8 cellular contexts compared by ENCODE assay signal in the genomic region with DNA sequence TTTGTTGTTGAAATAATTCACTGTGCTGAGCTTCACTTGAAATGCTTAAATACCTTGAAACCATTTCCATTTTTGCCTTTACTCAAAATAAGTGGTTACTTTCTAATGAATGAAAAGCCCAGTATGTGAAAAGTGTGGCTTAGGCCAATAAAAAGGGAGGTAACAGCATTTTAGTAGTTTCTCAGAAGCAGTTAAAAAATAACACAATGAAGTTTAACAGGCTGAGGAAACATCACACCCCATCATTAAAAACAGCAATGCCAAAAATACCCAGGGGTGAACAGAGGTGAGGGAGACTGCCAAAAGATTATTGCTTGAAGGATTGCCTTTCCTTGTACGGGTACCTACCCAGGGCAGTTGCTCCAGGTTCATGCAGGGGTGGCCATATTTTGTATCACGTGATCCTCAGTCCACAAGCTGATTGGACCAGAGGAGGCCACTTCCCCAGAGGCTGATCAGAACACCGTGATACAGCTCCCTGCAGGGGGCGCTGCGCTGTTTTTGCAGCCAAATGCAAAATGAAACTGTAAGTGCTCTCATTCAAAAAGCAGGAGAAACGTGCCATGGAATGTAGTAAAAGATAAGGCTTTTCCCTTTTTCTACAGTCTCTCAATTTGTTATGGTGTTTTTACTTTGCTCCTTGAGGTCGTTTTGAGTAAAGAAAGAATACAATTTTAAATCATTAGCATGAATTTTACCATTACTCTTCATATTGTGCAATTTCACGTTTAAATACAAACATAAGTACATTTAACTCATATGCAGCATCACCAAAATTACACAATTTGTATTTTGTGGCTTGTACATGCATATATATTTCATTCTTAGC.
DNase-seq lines count a peak whose midpoint lies in the region; ATAC-seq, FAIRE-seq and TF ChIP-seq lines count a peak whose summit lies in the region.

No MANE protein-coding gene starts in this region.

- H3K27ac ChIP-seq in DND-41 (ENCODE audit: low read length), result no peak overlapping the region
- H3K27ac ChIP-seq in Karpas-422 (ENCODE audit: low read length), result no peak overlapping the region
- H3K27ac ChIP-seq in kidney (ENCODE audit: low read depth in 2 of 2, low read length in 2 of 2), result peak overlapping the region; percentile 41 to 48

- H3K4me1 ChIP-seq in DND-41 (ENCODE audit: insufficient read depth, low read length) (no peaks in the 10 kb centered on the region), Karpas-422 (ENCODE audit: low read length) (peaks cover 3% of the 10 kb centered on the region), kidney (ENCODE audit: control insufficient read depth in 1 of 2, insufficient read depth in 1 of 2, low read depth in 1 of 2, low read length in 2 of 2) (peaks cover 7 to 10% of the 10 kb centered on the region in 2 donors)

- H3K9me3 ChIP-seq in DND-41 (ENCODE audit: insufficient read depth, low read length, severe bottlenecking) (no peaks in the 10 kb centered on the region), Karpas-422 (ENCODE audit: low read length) (no peaks in the 10 kb centered on the region), kidney (ENCODE audit: control insufficient read depth in 1 of 2, low read length in 2 of 2) (no peaks in the 10 kb centered on the region)

- TF ChIP-seq CTCF in DND-41 (IDR thresholded peaks at IDR 0.05; ENCODE audit: borderline replicate concordance, extremely low read depth, low read length, poor library complexity, severe bottlenecking), result peak; percentile 71
- TF ChIP-seq CTCF in kidney (IDR thresholded peaks at IDR 0.05; ENCODE audit: borderline replicate concordance, extremely low read depth, insufficient read depth), result peak; percentile 65

- no peaks in the 10 kb centered on the region for H3K9me2 ChIP-seq in Karpas-422 (replicated peaks; ENCODE audit: insufficient read depth, low read length)

- FAIRE-seq in kidney (lab: Jason Lieb, UNC), result no peak

- H2AFZ ChIP-seq in DND-41 (ENCODE audit: low read depth, low read length), result no peak overlapping the region
- peak overlapping the region; percentile 93 for H2AFZ ChIP-seq in Karpas-422 (ENCODE audit: low read length)

- intact Hi-C loops in kidney (cut with DNase I), result no loop called here

- no peak overlapping the region for H3K9ac ChIP-seq in DND-41 (ENCODE audit: low read depth, low read length)
- no peak overlapping the region for H3K9ac ChIP-seq in Karpas-422 (ENCODE audit: low read length)
- H3K9ac ChIP-seq in kidney (ENCODE audit: low read length in 2 of 2), result peak overlapping the region in 1 of 2 donors; percentile 15

- H3K4me2 ChIP-seq in DND-41 (ENCODE audit: insufficient read depth, low read length), result no peak overlapping the region; the same call in 1 of the 2 replicates
- H3K4me2 ChIP-seq in Karpas-422 (ENCODE audit: low read depth, low read length, poor library complexity, severe bottlenecking), result peak overlapping the region; percentile 36

- H4K20me1 ChIP-seq in DND-41 (ENCODE audit: insufficient read depth, low read length) (no peaks in the 10 kb centered on the region), Karpas-422 (ENCODE audit: insufficient read depth, low read depth, low read length) (no peaks in the 10 kb centered on the region)

- DNase-seq in DND-41 (peak; percentile 55), Karpas-422 (peak; percentile 96), cerebellar cortex (ENCODE audit: low spot score) (peak; percentile 79), kidney (peak; percentile 90)
- peak; percentile 46 to 52 for DNase-seq in stimulated activated CD4-positive, alpha-beta T cell treated with anti-CD3 and anti-CD28 coated beads, Interleukin-15, amount 100 ng/mL, for 48 hours (ENCODE audit: low read depth in 2 of 2)

- H3K79me2 ChIP-seq in DND-41 (ENCODE audit: insufficient read depth, low read length), result no peaks in the 10 kb centered on the region
- no peaks in the 10 kb centered on the region for H3K79me2 ChIP-seq in Karpas-422 (ENCODE audit: low read length)

- H3K36me3 ChIP-seq in DND-41 (ENCODE audit: insufficient read depth, low read length), result no peaks in the 10 kb centered on the region
- no peaks in the 10 kb centered on the region for H3K36me3 ChIP-seq in Karpas-422 (ENCODE audit: insufficient read depth, low read length)
- H3K36me3 ChIP-seq in kidney (ENCODE audit: control insufficient read depth in 1 of 2, insufficient read depth in 2 of 2, low read length in 2 of 2), result no peaks in the 10 kb centered on the region

- peak; percentile 70 for ATAC-seq in DND-41 (ENCODE audit: insufficient read depth, low read depth)
- peak; percentile 97 for ATAC-seq in SK-N-SH treated with all-trans-retinoic acid at 6 μM for 48 hours
- no peak for ATAC-seq in GM21423 (IDR thresholded peaks at IDR 0.05; ENCODE audit: unreplicated experiment)
- no peak for ATAC-seq in HG02623 (IDR thresholded peaks at IDR 0.05; ENCODE audit: unreplicated experiment)

- no peak overlapping the region for H3K4me3 ChIP-seq in DND-41 (ENCODE audit: low read depth in 1 of 2, low read length in 2 of 2)
- peak overlapping the region; percentile 15; the same call in 1 of the 2 replicates for H3K4me3 ChIP-seq in Karpas-422 (ENCODE audit: low read length)
- H3K4me3 ChIP-seq in kidney (ENCODE audit: low read length in 2 of 2), result peak overlapping the region; percentile 28 to 53

- H3K27me3 ChIP-seq in DND-41 (ENCODE audit: insufficient read depth, low read length, poor library complexity), result no peaks in the 10 kb centered on the region
- no peaks in the 10 kb centered on the region for H3K27me3 ChIP-seq in Karpas-422 (ENCODE audit: low read length)

TF ChIP-seq in SK-N-SH treated with all-trans-retinoic acid at 6 μM for 48 hours, 23 proteins besides CTCF, POLR2A, EP300 and RAD21:
- TF ChIP-seq, protein P1, sequence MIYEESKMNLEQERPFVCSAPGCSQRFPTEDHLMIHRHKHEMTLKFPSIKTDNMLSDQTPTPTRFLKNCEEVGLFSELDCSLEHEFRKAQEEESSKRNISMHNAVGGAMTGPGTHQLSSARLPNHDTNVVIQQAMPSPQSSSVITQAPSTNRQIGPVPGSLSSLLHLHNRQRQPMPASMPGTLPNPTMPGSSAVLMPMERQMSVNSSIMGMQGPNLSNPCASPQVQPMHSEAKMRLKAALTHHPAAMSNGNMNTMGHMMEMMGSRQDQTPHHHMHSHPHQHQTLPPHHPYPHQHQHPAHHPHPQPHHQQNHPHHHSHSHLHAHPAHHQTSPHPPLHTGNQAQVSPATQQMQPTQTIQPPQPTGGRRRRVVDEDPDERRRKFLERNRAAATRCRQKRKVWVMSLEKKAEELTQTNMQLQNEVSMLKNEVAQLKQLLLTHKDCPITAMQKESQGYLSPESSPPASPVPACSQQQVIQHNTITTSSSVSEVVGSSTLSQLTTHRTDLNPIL (CRISPR knock-in tag; IDR thresholded peaks at IDR 0.05; ENCODE audit: low read depth), result no peak
- TF ChIP-seq PPARA (CRISPR knock-in tag; IDR thresholded peaks at IDR 0.05; ENCODE audit: borderline replicate concordance), result no peak
- TF ChIP-seq TOX (CRISPR knock-in tag; IDR thresholded peaks at IDR 0.05; ENCODE audit: borderline replicate concordance), result no peak
- peak; percentile 63; the same call in 1 of the 2 replicates for TF ChIP-seq CSDC2 (CRISPR knock-in tag; IDR thresholded peaks at IDR 0.05)
- no peak for TF ChIP-seq SNAI2 (CRISPR knock-in tag; IDR thresholded peaks at IDR 0.05)
- TF ChIP-seq, protein P2, sequence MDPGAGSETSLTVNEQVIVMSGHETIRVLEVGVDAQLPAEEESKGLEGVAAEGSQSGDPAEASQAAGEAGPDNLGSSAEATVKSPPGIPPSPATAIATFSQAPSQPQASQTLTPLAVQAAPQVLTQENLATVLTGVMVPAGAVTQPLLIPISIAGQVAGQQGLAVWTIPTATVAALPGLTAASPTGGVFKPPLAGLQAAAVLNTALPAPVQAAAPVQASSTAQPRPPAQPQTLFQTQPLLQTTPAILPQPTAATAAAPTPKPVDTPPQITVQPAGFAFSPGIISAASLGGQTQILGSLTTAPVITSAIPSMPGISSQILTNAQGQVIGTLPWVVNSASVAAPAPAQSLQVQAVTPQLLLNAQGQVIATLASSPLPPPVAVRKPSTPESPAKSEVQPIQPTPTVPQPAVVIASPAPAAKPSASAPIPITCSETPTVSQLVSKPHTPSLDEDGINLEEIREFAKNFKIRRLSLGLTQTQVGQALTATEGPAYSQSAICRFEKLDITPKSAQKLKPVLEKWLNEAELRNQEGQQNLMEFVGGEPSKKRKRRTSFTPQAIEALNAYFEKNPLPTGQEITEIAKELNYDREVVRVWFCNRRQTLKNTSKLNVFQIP (CRISPR knock-in tag; IDR thresholded peaks at IDR 0.05; ENCODE audit: borderline replicate concordance, low read depth), result no peak
- TF ChIP-seq ZC3H10 (CRISPR knock-in tag; IDR thresholded peaks at IDR 0.05), result no peak
- no peak for TF ChIP-seq ZNF8 (CRISPR knock-in tag; IDR thresholded peaks at IDR 0.05)
- no peak for TF ChIP-seq ZNF565 (CRISPR knock-in tag; conservative IDR thresholded peaks at IDR 0.05; ENCODE audit: low read depth)
- TF ChIP-seq ISL1 (CRISPR knock-in tag; IDR thresholded peaks at IDR 0.05), result peak; percentile 21; the same call in 1 of the 2 replicates

Comparison
In these comparisons a context has a peak if more than half of its experiments do, and no peak if none do; other contexts are left out.
1. ATAC-seq: peak in DND-41 (single experiment) and SK-N-SH treated with all-trans-retinoic acid at 6 μM for 48 hours (single experiment); none in GM21423 (single experiment) and HG02623 (single experiment).
2. H3K27ac ChIP-seq: peak in kidney (2 of 2); none in DND-41 (single experiment) and Karpas-422 (single experiment).
3. H3K4me3 ChIP-seq: peak in Karpas-422 (single experiment) and kidney (2 of 2); none in DND-41 (0 of 2).
4. Peak in every context shown above with its lines, with median percentiles within 50 percentile points of each other: DNase-seq.